26 cellular contexts compared by ENCODE assay signal in the genomic region with DNA sequence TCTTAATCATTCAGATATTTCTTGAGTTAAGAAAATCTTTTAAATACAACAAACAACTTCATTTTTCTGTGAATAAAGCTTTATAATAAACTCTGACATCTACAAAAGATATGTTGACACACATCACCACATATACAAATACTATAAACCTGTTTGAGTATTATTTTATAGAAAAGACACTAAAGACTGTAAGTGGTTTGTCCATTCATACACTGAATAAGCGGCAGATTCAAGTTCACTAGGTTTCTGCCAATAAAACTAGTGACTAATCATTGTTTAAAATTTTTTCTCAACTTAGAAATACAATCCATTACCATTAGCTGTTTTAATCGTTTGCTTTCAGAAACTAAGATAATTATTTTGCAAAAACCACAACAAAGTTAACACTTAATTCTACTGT.
"Had no signal": no experiment of that assay in that cellular context is flagged by ENCODE, and none has a peak within 500 bp of the region (broad histone marks: within the 10 kb centered on the region; RNA-seq: fewer than 3 reads in every experiment).

No MANE protein-coding gene starts in this region.

- ATAC-seq: left colon; left lung; lower lobe of right lung; naive thymus-derived CD8-positive, alpha-beta T cell; pancreas; right cardiac atrium; sciatic nerve; stimulated activated naive B cell treated with anti-CD40 and anti-IgM and Interleukin-4, amounts not matched to agents 10 μg/mL and 1 μg/mL and 100 μg/mL, for 72 hours; stimulated activated naive CD8-positive, alpha-beta T cell treated with anti-CD3 and anti-CD28 coated beads, Interleukin-15, Interleukin-2, amounts not matched to agents 100 U/mL and 50 U/mL, for 24 hours had no signal

- H3K36me3 ChIP-seq: left lung, lower lobe of right lung, pancreas, prostate gland, stomach, thyroid gland, transverse colon, upper lobe of left lung, vagina had no signal

- H3K27me3 ChIP-seq: left lung, stomach, testis, thyroid gland, transverse colon, upper lobe of left lung, vagina had no signal

- H3K4me1 ChIP-seq: left lung, lower lobe of right lung, pancreas, prostate gland, stomach, testis, thyroid gland, transverse colon, upper lobe of left lung, vagina had no signal

- H3K9me3 ChIP-seq: lower lobe of right lung, pancreas, prostate gland, stomach, testis, thyroid gland, transverse colon, upper lobe of left lung, vagina had no signal

- H3K4me3 ChIP-seq: left lung, lower lobe of right lung, pancreas, prostate gland, skin epidermis, stomach, testis, thyroid gland, transverse colon, upper lobe of left lung, vagina had no signal

- H3K27ac ChIP-seq: left lung, lower lobe of right lung, pancreas, prostate gland, skin epidermis, stomach, testis, thyroid gland, transverse colon, upper lobe of left lung, vagina had no signal

- DNase-seq: kidney; left colon; left lung; lower lobe of right lung; mammary epithelial cell; mesenchymal stem cell; naive thymus-derived CD8-positive, alpha-beta T cell; nucleus accumbens; pancreas; retina; right cardiac atrium; stimulated activated CD4-positive, alpha-beta T cell treated with anti-CD3 and anti-CD28 coated beads, Interleukin-12 subunit alpha, Interleukin-12 subunit beta, amount 100 ng/mL, for 4 hours; stimulated activated CD4-positive, alpha-beta T cell treated with anti-CD3 and anti-CD28 coated beads, Interleukin-15, amount 100 ng/mL, for 24 hours; stimulated activated CD4-positive, alpha-beta T cell treated with anti-CD3 and anti-CD28 coated beads, Interleukin-2, amount 100 ng/mL, for 24 hours; stimulated activated CD4-positive, alpha-beta T cell treated with anti-CD3 and anti-CD28 coated beads, Interleukin-4, amount 100 ng/mL, for 1 hour; stimulated activated naive B cell treated with anti-CD40 and anti-IgM and Interleukin-4, amounts not matched to agents 10 μg/mL and 1 μg/mL and 100 μg/mL, for 72 hours; stimulated activated naive CD8-positive, alpha-beta T cell treated with anti-CD3 and anti-CD28 coated beads, Interleukin-15, Interleukin-2, amounts not matched to agents 100 U/mL and 50 U/mL, for 24 hours; stomach; testis; thyroid gland; transverse colon; upper lobe of left lung had no signal
